ENCODE assay signal across 15 cellular contexts in genomic region chr6:13164316-13164715, GRCh38.
DNase-seq lines count a peak whose midpoint lies in the region.
"Had no signal": no experiment of that assay in that cellular context is flagged by ENCODE, and none has a peak within 500 bp of the region (broad histone marks: within the 10 kb centered on the region; RNA-seq: fewer than 3 reads in every experiment).

No MANE protein-coding gene starts in this region.

- H3K27me3 Mint-ChIP-seq in activated CD4-positive, alpha-beta T cell treated with anti-CD3 and anti-CD28 coated beads, Interleukin-2, amount 10 ng/mL, durations not matched to agents 7 days and 5 days, result peaks cover 6% of the 10 kb centered on the region

- H3K36me3 Mint-ChIP-seq in activated CD4-positive, alpha-beta T cell treated with anti-CD3 and anti-CD28 coated beads, Interleukin-2, amount 10 ng/mL, durations not matched to agents 7 days and 5 days (ENCODE audit: low read depth), result no peaks in the 10 kb centered on the region
- H3K36me3 Mint-ChIP-seq: CD4-positive, CD25-positive, alpha-beta regulatory T cell had no signal

- POLR2A ChIA-PET in activated CD4-positive, alpha-beta T cell treated with anti-CD3 and anti-CD28 coated beads, Interleukin-2, amount 10 ng/mL, durations not matched to agents 7 days and 5 days (lab: Charles Lee), result interaction anchor here (0.6 kb wide), 1 partner anchor 9 kb away, joined by 3 read pairs; no protein-coding TSS in a partner anchor

- CTCF ChIA-PET in activated CD4-positive, alpha-beta T cell treated with anti-CD3 and anti-CD28 coated beads, Interleukin-2, amount 10 ng/mL, durations not matched to agents 7 days and 5 days (lab: Charles Lee), result no interaction called here

- DNase-seq in NCI-H146 (lab: John Stamatoyannopoulos, UW) (peak; percentile 79), NCI-H1930 (lab: John Stamatoyannopoulos, UW) (peak; percentile 24 to 32), NCI-H748 treated with DMSO at 0.1 percent for 48 hours (lab: John Stamatoyannopoulos, UW) (peak; percentile 23), left kidney (ENCODE audit: low read depth, low spot score) (peak; percentile 39), activated gamma-delta T cell treated with Interleukin-2 at 50 U/mL for 16 hours (no peak), DMS153 treated with DMSO at 0.1 percent for 48 hours (lab: John Stamatoyannopoulos, UW; ENCODE audit: unreplicated experiment) (no peak), NCI-H2171 treated with DMSO at 0.1 percent for 48 hours (lab: John Stamatoyannopoulos, UW) (no peak)
- no peak for DNase-seq in activated CD4-positive, alpha-beta T cell treated with anti-CD3 and anti-CD28 coated beads, Interleukin-2, amount 10 ng/mL, durations not matched to agents 7 days and 5 days
- DNase-seq: BE2C; C1 segment of cervical spinal cord; Caco-2; CD4-positive, CD25-positive, alpha-beta regulatory T cell; DMS79; GDM1; GM23248 had no signal

- no peak overlapping the region for H3K27ac Mint-ChIP-seq in activated CD4-positive, alpha-beta T cell treated with anti-CD3 and anti-CD28 coated beads, Interleukin-2, amount 10 ng/mL, durations not matched to agents 7 days and 5 days
- H3K27ac Mint-ChIP-seq: CD4-positive, CD25-positive, alpha-beta regulatory T cell had no signal

- peaks cover 6% of the 10 kb centered on the region for H3K4me1 Mint-ChIP-seq in activated CD4-positive, alpha-beta T cell treated with anti-CD3 and anti-CD28 coated beads, Interleukin-2, amount 10 ng/mL, durations not matched to agents 7 days and 5 days
- H3K4me1 Mint-ChIP-seq: CD4-positive, CD25-positive, alpha-beta regulatory T cell had no signal

- no peaks in the 10 kb centered on the region for H3K9me3 Mint-ChIP-seq in activated CD4-positive, alpha-beta T cell treated with anti-CD3 and anti-CD28 coated beads, Interleukin-2, amount 10 ng/mL, durations not matched to agents 7 days and 5 days

- no peak overlapping the region for H3K4me3 Mint-ChIP-seq in activated CD4-positive, alpha-beta T cell treated with anti-CD3 and anti-CD28 coated beads, Interleukin-2, amount 10 ng/mL, durations not matched to agents 7 days and 5 days
- H3K4me3 Mint-ChIP-seq: CD4-positive, CD25-positive, alpha-beta regulatory T cell had no signal

Comparison
In these comparisons a context has a peak if more than half of its experiments do, and no peak if none do; other contexts are left out.
1. DNase-seq: peak in NCI-H146 (single experiment), NCI-H1930 (2 of 2), NCI-H748 treated with DMSO at 0.1 percent for 48 hours (single experiment) and left kidney (single experiment); none in activated CD4-positive, alpha-beta T cell treated with anti-CD3 and anti-CD28 coated beads, Interleukin-2, amount 10 ng/mL, durations not matched to agents 7 days and 5 days (single experiment), activated gamma-delta T cell treated with Interleukin-2 at 50 U/mL for 16 hours (single experiment), DMS153 treated with DMSO at 0.1 percent for 48 hours (single experiment) and NCI-H2171 treated with DMSO at 0.1 percent for 48 hours (single experiment).